ENCODE assay signal across 1 cellular context in the genomic region with DNA sequence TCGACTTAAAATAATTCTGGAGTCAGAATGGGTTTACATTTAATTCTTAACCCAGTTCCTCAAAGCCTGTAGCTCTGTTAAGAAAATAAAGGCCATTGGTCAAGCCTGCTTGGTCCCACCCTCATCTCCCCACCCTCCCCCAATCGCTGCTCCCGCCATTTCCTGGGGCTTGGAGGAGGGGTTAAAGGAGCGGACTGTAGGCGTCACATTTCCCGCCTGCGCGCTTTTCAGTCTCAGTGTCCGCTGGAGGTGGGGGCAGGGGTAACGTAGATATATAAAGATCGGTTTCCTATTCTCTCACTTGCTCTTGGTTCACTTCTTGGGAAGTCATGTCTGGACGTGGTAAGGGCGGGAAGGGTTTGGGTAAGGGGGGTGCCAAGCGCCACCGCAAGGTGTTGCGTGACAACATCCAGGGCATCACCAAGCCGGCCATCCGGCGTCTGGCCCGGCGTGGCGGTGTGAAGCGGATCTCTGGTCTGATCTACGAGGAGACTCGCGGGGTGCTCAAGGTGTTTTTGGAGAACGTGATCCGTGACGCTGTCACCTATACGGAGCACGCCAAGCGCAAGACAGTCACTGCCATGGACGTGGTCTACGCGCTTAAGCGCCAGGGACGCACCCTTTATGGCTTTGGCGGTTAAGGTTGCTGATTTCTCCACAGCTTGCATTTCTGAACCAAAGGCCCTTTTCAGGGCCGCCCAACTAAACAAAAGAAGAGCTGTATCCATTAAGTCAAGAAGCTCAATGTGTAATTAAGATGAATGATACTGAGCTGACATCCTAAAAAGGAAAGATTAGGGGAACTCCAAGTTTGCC.
TF ChIP-seq lines count a peak whose summit lies in the region.

No MANE protein-coding gene starts in this region.

TF ChIP-seq in HepG2, 621 proteins besides CTCF, POLR2A, EP300 and RAD21 (continued from another document and continues in another):
- TF ChIP-seq, protein P1, sequence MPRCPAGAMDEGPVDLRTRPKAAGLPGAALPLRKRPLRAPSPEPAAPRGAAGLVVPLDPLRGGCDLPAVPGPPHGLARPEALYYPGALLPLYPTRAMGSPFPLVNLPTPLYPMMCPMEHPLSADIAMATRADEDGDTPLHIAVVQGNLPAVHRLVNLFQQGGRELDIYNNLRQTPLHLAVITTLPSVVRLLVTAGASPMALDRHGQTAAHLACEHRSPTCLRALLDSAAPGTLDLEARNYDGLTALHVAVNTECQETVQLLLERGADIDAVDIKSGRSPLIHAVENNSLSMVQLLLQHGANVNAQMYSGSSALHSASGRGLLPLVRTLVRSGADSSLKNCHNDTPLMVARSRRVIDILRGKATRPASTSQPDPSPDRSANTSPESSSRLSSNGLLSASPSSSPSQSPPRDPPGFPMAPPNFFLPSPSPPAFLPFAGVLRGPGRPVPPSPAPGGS (CRISPR knock-in tag; IDR thresholded peaks at IDR 0.05), result 0 out of 2 replicates have a peak, but pooled peaks have one; percentile 28
- TF ChIP-seq, protein P2, sequence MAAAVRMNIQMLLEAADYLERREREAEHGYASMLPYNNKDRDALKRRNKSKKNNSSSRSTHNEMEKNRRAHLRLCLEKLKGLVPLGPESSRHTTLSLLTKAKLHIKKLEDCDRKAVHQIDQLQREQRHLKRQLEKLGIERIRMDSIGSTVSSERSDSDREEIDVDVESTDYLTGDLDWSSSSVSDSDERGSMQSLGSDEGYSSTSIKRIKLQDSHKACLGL (CRISPR knock-in tag; IDR thresholded peaks at IDR 0.05), result peak; percentile 49; the same call in 1 of the 2 replicates
- TF ChIP-seq, protein P3, sequence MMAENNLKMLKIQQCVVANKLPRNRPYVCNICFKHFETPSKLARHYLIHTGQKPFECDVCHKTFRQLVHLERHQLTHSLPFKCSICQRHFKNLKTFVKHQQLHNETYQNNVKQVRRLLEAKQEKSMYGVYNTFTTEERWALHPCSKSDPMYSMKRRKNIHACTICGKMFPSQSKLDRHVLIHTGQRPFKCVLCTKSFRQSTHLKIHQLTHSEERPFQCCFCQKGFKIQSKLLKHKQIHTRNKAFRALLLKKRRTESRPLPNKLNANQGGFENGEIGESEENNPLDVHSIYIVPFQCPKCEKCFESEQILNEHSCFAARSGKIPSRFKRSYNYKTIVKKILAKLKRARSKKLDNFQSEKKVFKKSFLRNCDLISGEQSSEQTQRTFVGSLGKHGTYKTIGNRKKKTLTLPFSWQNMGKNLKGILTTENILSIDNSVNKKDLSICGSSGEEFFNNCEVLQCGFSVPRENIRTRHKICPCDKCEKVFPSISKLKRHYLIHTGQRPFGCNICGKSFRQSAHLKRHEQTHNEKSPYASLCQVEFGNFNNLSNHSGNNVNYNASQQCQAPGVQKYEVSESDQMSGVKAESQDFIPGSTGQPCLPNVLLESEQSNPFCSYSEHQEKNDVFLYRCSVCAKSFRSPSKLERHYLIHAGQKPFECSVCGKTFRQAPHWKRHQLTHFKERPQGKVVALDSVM (CRISPR knock-in tag; IDR thresholded peaks at IDR 0.05), result no peak
- TF ChIP-seq HNRNPH1 (optimal IDR thresholded peaks at IDR 0.05; ENCODE audit: low read depth, low read length) (peak; percentile 46), GTF2F1 (IDR thresholded peaks at IDR 0.05; ENCODE audit: low read length) (0 out of 2 replicates have a peak, but pooled peaks have one; percentile 25), YEATS4 (CRISPR knock-in tag; IDR thresholded peaks at IDR 0.05; ENCODE audit: borderline replicate concordance) (no peak; the same call in 1 of the 2 replicates), TP53 (CRISPR knock-in tag; conservative IDR thresholded peaks at IDR 0.05) (no peak), KDM3A (CRISPR knock-in tag; IDR thresholded peaks at IDR 0.05; ENCODE audit: low read depth) (no peak), POGZ (CRISPR knock-in tag; IDR thresholded peaks at IDR 0.05) (peak; percentile 43; the same call in 1 of the 2 replicates), ARNT2 (CRISPR knock-in tag; IDR thresholded peaks at IDR 0.05; ENCODE audit: low read depth) (peak; percentile 57; the same call in 1 of the 2 replicates), RFX5 (IDR thresholded peaks at IDR 0.05; ENCODE audit: low read depth, low read length) (0 out of 2 replicates have a peak, but pooled peaks have one; percentile 25), POLR2AphosphoS5 (IDR thresholded peaks at IDR 0.05; ENCODE audit: low read depth, low read length) (peak; percentile 56), SALL1 (CRISPR knock-in tag; IDR thresholded peaks at IDR 0.05) (peak; percentile 57; the same call in 1 of the 2 replicates), BORCS8-MEF2B (CRISPR knock-in tag; IDR thresholded peaks at IDR 0.05) (peak; percentile 30; the same call in 1 of the 2 replicates), ZNF7 (CRISPR knock-in tag; IDR thresholded peaks at IDR 0.05) (no peak), ZNF720 (CRISPR knock-in tag; IDR thresholded peaks at IDR 0.05) (no peak), ZNF768 (CRISPR knock-in tag; IDR thresholded peaks at IDR 0.05) (peak; percentile 67; the same call in 1 of the 2 replicates), ZNF749 (CRISPR knock-in tag; IDR thresholded peaks at IDR 0.05; ENCODE audit: borderline replicate concordance) (no peak), HNRNPLL (IDR thresholded peaks at IDR 0.05; ENCODE audit: low read depth, low read length, poor library complexity, severe bottlenecking) (peak; percentile 85), MAZ (IDR thresholded peaks at IDR 0.05; ENCODE audit: borderline replicate concordance, low read depth, low read length) (no peak), MAZ (CRISPR knock-in tag; IDR thresholded peaks at IDR 0.05; ENCODE audit: low read depth) (0 out of 2 replicates have a peak, but pooled peaks have one; percentile 18), ZNF605 (CRISPR knock-in tag; IDR thresholded peaks at IDR 0.05) (peak; percentile 54; the same call in 1 of the 2 replicates)
- TF ChIP-seq, protein P4, sequence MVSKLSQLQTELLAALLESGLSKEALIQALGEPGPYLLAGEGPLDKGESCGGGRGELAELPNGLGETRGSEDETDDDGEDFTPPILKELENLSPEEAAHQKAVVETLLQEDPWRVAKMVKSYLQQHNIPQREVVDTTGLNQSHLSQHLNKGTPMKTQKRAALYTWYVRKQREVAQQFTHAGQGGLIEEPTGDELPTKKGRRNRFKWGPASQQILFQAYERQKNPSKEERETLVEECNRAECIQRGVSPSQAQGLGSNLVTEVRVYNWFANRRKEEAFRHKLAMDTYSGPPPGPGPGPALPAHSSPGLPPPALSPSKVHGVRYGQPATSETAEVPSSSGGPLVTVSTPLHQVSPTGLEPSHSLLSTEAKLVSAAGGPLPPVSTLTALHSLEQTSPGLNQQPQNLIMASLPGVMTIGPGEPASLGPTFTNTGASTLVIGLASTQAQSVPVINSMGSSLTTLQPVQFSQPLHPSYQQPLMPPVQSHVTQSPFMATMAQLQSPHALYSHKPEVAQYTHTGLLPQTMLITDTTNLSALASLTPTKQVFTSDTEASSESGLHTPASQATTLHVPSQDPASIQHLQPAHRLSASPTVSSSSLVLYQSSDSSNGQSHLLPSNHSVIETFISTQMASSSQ (IDR thresholded peaks at IDR 0.05; ENCODE audit: low read depth), result 0 out of 2 replicates have a peak, but pooled peaks have one; percentile 28
- TF ChIP-seq, protein P4 (CRISPR knock-in tag; IDR thresholded peaks at IDR 0.05; ENCODE audit: borderline replicate concordance), result no peak
- TF ChIP-seq, protein P5, sequence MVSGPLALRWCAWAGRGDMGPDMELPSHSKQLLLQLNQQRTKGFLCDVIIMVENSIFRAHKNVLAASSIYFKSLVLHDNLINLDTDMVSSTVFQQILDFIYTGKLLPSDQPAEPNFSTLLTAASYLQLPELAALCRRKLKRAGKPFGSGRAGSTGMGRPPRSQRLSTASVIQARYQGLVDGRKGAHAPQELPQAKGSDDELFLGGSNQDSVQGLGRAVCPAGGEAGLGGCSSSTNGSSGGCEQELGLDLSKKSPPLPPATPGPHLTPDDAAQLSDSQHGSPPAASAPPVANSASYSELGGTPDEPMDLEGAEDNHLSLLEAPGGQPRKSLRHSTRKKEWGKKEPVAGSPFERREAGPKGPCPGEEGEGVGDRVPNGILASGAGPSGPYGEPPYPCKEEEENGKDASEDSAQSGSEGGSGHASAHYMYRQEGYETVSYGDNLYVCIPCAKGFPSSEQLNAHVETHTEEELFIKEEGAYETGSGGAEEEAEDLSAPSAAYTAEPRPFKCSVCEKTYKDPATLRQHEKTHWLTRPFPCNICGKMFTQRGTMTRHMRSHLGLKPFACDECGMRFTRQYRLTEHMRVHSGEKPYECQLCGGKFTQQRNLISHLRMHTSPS (CRISPR knock-in tag; IDR thresholded peaks at IDR 0.05; ENCODE audit: low read depth), result no peak
- TF ChIP-seq, protein P6, sequence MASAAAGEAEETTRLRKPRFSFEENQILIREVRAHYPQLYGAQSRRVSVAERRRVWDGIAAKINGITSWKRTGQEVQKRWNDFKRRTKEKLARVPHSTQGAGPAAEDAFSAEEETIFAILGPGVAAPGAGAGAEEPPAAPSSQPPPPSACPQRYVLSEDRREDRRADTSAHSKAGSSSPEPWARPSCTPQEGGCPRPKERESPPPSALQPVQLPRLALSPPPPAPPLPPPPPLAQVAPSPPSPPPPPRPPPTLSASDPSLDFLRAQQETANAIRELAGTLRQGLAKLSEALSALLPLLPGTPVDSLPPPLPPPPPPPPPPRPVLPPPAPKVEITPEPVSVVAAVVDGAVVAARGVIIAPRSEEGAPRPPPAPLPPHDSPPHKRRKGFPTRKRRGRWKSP (CRISPR knock-in tag; IDR thresholded peaks at IDR 0.05), result peak; percentile 50
- TF ChIP-seq, protein P7, sequence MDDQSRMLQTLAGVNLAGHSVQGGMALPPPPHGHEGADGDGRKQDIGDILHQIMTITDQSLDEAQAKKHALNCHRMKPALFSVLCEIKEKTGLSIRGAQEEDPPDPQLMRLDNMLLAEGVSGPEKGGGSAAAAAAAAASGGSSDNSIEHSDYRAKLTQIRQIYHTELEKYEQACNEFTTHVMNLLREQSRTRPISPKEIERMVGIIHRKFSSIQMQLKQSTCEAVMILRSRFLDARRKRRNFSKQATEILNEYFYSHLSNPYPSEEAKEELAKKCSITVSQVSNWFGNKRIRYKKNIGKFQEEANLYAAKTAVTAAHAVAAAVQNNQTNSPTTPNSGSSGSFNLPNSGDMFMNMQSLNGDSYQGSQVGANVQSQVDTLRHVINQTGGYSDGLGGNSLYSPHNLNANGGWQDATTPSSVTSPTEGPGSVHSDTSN (CRISPR knock-in tag; IDR thresholded peaks at IDR 0.05; ENCODE audit: borderline replicate concordance), result no peak
- TF ChIP-seq, protein P8, sequence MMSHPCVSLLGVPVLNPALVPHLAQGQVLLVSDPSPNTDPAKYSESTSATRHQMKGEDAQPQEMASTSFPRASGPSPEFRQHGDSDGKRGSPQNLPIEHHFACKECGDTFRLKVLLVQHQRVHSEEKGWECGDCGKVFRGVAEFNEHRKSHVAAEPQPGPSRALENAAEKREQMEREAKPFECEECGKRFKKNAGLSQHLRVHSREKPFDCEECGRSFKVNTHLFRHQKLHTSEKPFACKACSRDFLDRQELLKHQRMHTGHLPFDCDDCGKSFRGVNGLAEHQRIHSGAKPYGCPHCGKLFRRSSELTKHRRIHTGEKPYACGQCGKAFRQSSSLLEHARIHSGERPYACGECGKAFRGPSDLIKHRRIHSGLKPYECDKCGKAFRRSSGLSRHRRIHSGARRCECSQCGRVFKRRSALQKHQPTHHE (CRISPR knock-in tag; IDR thresholded peaks at IDR 0.05; ENCODE audit: borderline replicate concordance), result no peak
- TF ChIP-seq, protein P9, sequence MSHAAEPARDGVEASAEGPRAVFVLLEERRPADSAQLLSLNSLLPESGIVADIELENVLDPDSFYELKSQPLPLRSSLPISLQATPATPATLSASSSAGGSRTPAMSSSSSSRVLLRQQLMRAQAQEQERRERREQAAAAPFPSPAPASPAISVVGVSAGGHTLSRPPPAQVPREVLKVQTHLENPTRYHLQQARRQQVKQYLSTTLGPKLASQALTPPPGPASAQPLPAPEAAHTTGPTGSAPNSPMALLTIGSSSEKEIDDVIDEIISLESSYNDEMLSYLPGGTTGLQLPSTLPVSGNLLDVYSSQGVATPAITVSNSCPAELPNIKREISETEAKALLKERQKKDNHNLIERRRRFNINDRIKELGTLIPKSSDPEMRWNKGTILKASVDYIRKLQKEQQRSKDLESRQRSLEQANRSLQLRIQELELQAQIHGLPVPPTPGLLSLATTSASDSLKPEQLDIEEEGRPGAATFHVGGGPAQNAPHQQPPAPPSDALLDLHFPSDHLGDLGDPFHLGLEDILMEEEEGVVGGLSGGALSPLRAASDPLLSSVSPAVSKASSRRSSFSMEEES (CRISPR knock-in tag; IDR thresholded peaks at IDR 0.05), result 0 out of 2 replicates have a peak, but pooled peaks have one; percentile 24
- TF ChIP-seq, protein P10, sequence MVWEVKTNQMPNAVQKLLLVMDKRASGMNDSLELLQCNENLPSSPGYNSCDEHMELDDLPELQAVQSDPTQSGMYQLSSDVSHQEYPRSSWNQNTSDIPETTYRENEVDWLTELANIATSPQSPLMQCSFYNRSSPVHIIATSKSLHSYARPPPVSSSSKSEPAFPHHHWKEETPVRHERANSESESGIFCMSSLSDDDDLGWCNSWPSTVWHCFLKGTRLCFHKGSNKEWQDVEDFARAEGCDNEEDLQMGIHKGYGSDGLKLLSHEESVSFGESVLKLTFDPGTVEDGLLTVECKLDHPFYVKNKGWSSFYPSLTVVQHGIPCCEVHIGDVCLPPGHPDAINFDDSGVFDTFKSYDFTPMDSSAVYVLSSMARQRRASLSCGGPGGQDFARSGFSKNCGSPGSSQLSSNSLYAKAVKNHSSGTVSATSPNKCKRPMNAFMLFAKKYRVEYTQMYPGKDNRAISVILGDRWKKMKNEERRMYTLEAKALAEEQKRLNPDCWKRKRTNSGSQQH (CRISPR knock-in tag; IDR thresholded peaks at IDR 0.05; ENCODE audit: low read depth), result no peak
- TF ChIP-seq, protein P11, sequence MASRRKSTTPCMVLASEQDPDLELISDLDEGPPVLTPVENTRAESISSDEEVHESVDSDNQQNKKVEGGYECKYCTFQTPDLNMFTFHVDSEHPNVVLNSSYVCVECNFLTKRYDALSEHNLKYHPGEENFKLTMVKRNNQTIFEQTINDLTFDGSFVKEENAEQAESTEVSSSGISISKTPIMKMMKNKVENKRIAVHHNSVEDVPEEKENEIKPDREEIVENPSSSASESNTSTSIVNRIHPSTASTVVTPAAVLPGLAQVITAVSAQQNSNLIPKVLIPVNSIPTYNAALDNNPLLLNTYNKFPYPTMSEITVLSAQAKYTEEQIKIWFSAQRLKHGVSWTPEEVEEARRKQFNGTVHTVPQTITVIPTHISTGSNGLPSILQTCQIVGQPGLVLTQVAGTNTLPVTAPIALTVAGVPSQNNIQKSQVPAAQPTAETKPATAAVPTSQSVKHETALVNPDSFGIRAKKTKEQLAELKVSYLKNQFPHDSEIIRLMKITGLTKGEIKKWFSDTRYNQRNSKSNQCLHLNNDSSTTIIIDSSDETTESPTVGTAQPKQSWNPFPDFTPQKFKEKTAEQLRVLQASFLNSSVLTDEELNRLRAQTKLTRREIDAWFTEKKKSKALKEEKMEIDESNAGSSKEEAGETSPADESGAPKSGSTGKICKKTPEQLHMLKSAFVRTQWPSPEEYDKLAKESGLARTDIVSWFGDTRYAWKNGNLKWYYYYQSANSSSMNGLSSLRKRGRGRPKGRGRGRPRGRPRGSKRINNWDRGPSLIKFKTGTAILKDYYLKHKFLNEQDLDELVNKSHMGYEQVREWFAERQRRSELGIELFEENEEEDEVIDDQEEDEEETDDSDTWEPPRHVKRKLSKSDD (CRISPR knock-in tag; IDR thresholded peaks at IDR 0.05; ENCODE audit: low read depth), result peak; percentile 79
